8 cellular contexts compared by ENCODE assay signal in genomic region chr6:153947817-153948447, GRCh38.
DNase-seq lines count a peak whose midpoint lies in the region; ATAC-seq, FAIRE-seq and TF ChIP-seq lines count a peak whose summit lies in the region.

No MANE protein-coding gene starts in this region.

- peak; percentile 88 for TF ChIP-seq CTCF in RWPE2 (IDR thresholded peaks at IDR 0.05; ENCODE audit: poor library complexity, severe bottlenecking)
- peak; percentile 87 for TF ChIP-seq CTCF in fibroblast of villous mesenchyme (IDR thresholded peaks at IDR 0.05; ENCODE audit: insufficient read depth, low read depth, low read length)

- H3K4me1 ChIP-seq in RWPE2 (ENCODE audit: insufficient read depth, poor library complexity, severe bottlenecking) (no peaks in the 10 kb centered on the region), small intestine (ENCODE audit: control insufficient read depth in 2 of 2, insufficient read depth in 1 of 2, low read depth in 1 of 2, low read length in 1 of 2) (no peaks in the 10 kb centered on the region)

- DNase-seq in stimulated activated CD4-positive, alpha-beta T cell treated with anti-CD3 and anti-CD28 coated beads, Interleukin-1b, Interleukin-23, amount 100 ng/mL, for 48 hours, result peak; percentile 4
- DNase-seq in stimulated activated CD4-positive, alpha-beta T cell treated with anti-CD3 and anti-CD28 coated beads, Interleukin-12 subunit alpha, Interleukin-12 subunit beta, amount 100 ng/mL, for 4 hours, result no peak
- no peak for DNase-seq in RWPE2 (ENCODE audit: low spot score)
- peak; percentile 25 for DNase-seq in fibroblast of villous mesenchyme (ENCODE audit: low read depth)
- peak; percentile 38 for DNase-seq in small intestine
- no peak for DNase-seq in stimulated activated CD8-positive, alpha-beta memory T cell treated with anti-CD3 and anti-CD28 coated beads, Interleukin-4, amount 100 ng/mL, for 48 hours

- H3K36me3 ChIP-seq in RWPE2 (ENCODE audit: low read depth), result no peaks in the 10 kb centered on the region
- no peaks in the 10 kb centered on the region for H3K36me3 ChIP-seq in small intestine (ENCODE audit: control insufficient read depth in 2 of 2, insufficient read depth in 2 of 2, low read length in 2 of 2)

- H3K27me3 ChIP-seq in RWPE2 (ENCODE audit: insufficient read depth, poor library complexity, severe bottlenecking) (no peaks in the 10 kb centered on the region), small intestine (ENCODE audit: control insufficient read depth in 2 of 2, insufficient read depth in 2 of 2, low read length in 2 of 2) (no peaks in the 10 kb centered on the region)

- H3K27ac ChIP-seq in RWPE2 (ENCODE audit: poor library complexity, severe bottlenecking), result no peak overlapping the region
- no peak overlapping the region for H3K27ac ChIP-seq in small intestine (ENCODE audit: low read depth in 1 of 2, low read length in 1 of 2)

- H3K9me3 ChIP-seq in RWPE2 (ENCODE audit: severe bottlenecking) (no peaks in the 10 kb centered on the region), small intestine (ENCODE audit: control insufficient read depth, low read depth) (no peaks in the 10 kb centered on the region)

- H3K4me3 ChIP-seq in RWPE2 (ENCODE audit: severe bottlenecking) (no peak overlapping the region), fibroblast of villous mesenchyme (ENCODE audit: low read depth, low read length) (no peak overlapping the region), small intestine (ENCODE audit: low read depth in 1 of 2, low read length in 2 of 2) (no peak overlapping the region)

- FAIRE-seq in small intestine (lab: Jason Lieb, UNC), result no peak

- ATAC-seq in HG02610 (IDR thresholded peaks at IDR 0.05; ENCODE audit: unreplicated experiment) (peak; percentile 56), RWPE2 (ENCODE audit: low read depth) (no peak), GM19397 (IDR thresholded peaks at IDR 0.05; ENCODE audit: unreplicated experiment) (no peak)

- WGBS in small intestine, 3 donors, result 8 to 16% (median 8%) methylated on average over 5 of the region's 5 CpGs

Comparison
In these comparisons a context has a peak if more than half of its experiments do, and no peak if none do; other contexts are left out.
1. DNase-seq: peak in stimulated activated CD4-positive, alpha-beta T cell treated with anti-CD3 and anti-CD28 coated beads, Interleukin-1b, Interleukin-23, amount 100 ng/mL, for 48 hours (single experiment), fibroblast of villous mesenchyme (single experiment) and small intestine (single experiment); none in stimulated activated CD4-positive, alpha-beta T cell treated with anti-CD3 and anti-CD28 coated beads, Interleukin-12 subunit alpha, Interleukin-12 subunit beta, amount 100 ng/mL, for 4 hours (single experiment), RWPE2 (single experiment) and stimulated activated CD8-positive, alpha-beta memory T cell treated with anti-CD3 and anti-CD28 coated beads, Interleukin-4, amount 100 ng/mL, for 48 hours (single experiment).